Comparison of ENCODE assay signal across 12 cellular contexts in the genomic region with DNA sequence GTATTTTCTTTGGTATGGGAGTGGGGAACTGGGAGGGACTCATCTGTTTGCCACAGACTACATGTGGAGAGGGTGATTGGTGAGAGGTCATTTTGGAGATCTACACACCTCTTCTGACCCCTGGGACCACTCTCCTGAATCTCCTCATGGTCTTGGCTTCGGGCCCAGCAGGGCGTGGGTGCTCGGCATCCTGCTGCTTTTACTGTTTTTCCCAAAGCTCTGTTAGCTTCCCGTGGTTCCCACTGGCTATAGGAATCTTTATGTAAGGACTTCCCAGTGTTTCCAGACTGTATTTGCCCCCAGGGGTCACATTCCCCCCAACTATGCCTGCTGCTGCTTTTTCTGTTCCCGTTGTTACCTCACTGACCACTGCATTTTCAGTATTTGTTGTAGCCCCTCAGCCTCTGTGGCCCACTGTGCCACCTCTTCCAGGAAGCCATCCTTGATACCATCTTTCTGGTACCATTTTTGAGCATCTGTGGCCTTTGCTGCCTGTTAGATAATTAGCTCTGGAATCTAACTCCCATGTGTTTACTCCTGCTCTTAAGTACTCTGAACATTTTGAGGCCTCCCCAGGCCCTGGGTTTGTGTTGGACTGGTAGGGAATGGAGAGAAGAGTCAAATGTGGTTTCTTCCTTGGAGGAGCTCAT. TPM values are rescaled to one million over a fixed set of nuclear protein-coding genes. Genes with fewer than 3 reads are reported as not detected.
DNase-seq lines count a peak whose midpoint lies in the region; ATAC-seq, FAIRE-seq and TF ChIP-seq lines count a peak whose summit lies in the region.
"Had no signal": no experiment of that assay in that cellular context is flagged by ENCODE, and none has a peak within 500 bp of the region (broad histone marks: within the 10 kb centered on the region; RNA-seq: fewer than 3 reads in every experiment).

No MANE protein-coding gene starts in this region.

- H3K23ac ChIP-seq in mesendoderm (ENCODE audit: low read length), result peak overlapping the region; percentile 33

- no peak overlapping the region for H2BK5ac ChIP-seq in mesendoderm (ENCODE audit: low read length)

- H3K36me3 Mint-ChIP-seq in astrocyte (ENCODE audit: low read depth, unreplicated experiment), result peaks cover 12% of the 10 kb centered on the region

- H3K56ac ChIP-seq in mesendoderm (ENCODE audit: low read length), result no peak overlapping the region

- H4K8ac ChIP-seq in mesendoderm (ENCODE audit: low read depth, low read length), result no peak overlapping the region

- FAIRE-seq in astrocyte (lab: Jason Lieb, UNC), result no peak

- in situ Hi-C loops in GM23248 (cut with MboI), result no loop called here

- H3K9me3 Mint-ChIP-seq in astrocyte (ENCODE audit: unreplicated experiment), result peaks cover 3% of the 10 kb centered on the region

- H3K79me1 ChIP-seq in mesendoderm (ENCODE audit: low read length), result peaks cover 52% of the 10 kb centered on the region

- TF ChIP-seq POLR2A in heart left ventricle (IDR thresholded peaks at IDR 0.05), result no peak
- no peak for TF ChIP-seq POLR2A in uterus (IDR thresholded peaks at IDR 0.05)

- no peak overlapping the region for H3K4ac ChIP-seq in mesendoderm (ENCODE audit: low read depth, low read length)

- peak overlapping the region; percentile 67 for H3K27ac Mint-ChIP-seq in astrocyte (ENCODE audit: unreplicated experiment)

- no peaks in the 10 kb centered on the region for H3K27me3 Mint-ChIP-seq in astrocyte (ENCODE audit: low read depth, unreplicated experiment)

- no peak overlapping the region for H2BK15ac ChIP-seq in mesendoderm (replicated peaks; ENCODE audit: low read depth)

- no peak overlapping the region for H3K18ac ChIP-seq in mesendoderm (ENCODE audit: low read length)

- H4K20me1 ChIP-seq in astrocyte (ENCODE audit: insufficient read depth, low read length), result peaks cover 100% of the 10 kb centered on the region
- H4K20me1 ChIP-seq in GM23248 (ENCODE audit: insufficient read depth), result peaks cover 5% of the 10 kb centered on the region

- H3K4me1 ChIP-seq in heart left ventricle (peaks cover 16 to 100% (median 95%) of the 10 kb centered on the region in 12 donors), astrocyte (ENCODE audit: insufficient read depth, low read length) (peaks cover 11% of the 10 kb centered on the region), mesendoderm (ENCODE audit: control insufficient read depth, low read depth, low read length) (no peaks in the 10 kb centered on the region), uterus (peaks cover 0 to 19% of the 10 kb centered on the region in 2 donors), GM23248 (ENCODE audit: insufficient read depth) (peaks cover 15% of the 10 kb centered on the region)

- H3K9me3 ChIP-seq in heart left ventricle, result no peaks in the 10 kb centered on the region
- no peaks in the 10 kb centered on the region for H3K9me3 ChIP-seq in astrocyte (ENCODE audit: insufficient read depth, low read depth, low read length)
- no peaks in the 10 kb centered on the region for H3K9me3 ChIP-seq in uterus
- no peaks in the 10 kb centered on the region for H3K9me3 ChIP-seq in GM23248 (ENCODE audit: low read depth)
- H3K9me3 ChIP-seq: neutrophil had no signal

- H3K27ac ChIP-seq in heart left ventricle (peak overlapping the region; percentile 43 to 100 (median 64)), astrocyte (ENCODE audit: low read depth, low read length) (no peak overlapping the region), mesendoderm (ENCODE audit: low read depth, low read length) (no peak overlapping the region), uterus (peak overlapping the region; percentile 13 to 70), GM23248 (no peak overlapping the region)
- H3K27ac ChIP-seq: neutrophil had no signal

- H3K4me1 Mint-ChIP-seq in astrocyte (ENCODE audit: low read depth, unreplicated experiment), result peaks cover 26% of the 10 kb centered on the region

- H3K79me2 ChIP-seq in astrocyte (ENCODE audit: insufficient read depth, low read length) (peaks cover 100% of the 10 kb centered on the region), mesendoderm (ENCODE audit: control insufficient read depth, insufficient read depth, low read length) (peaks cover 97% of the 10 kb centered on the region), GM23248 (ENCODE audit: insufficient read depth) (peaks cover 100% of the 10 kb centered on the region)

- WGBS in heart left ventricle, 4 donors, result 34 to 55% (median 51%) methylated on average over 5 of the region's 5 CpGs
- WGBS in mesendoderm (ENCODE audit: extremely low coverage, insufficient coverage, low lambda C conversion rate), result no CpG with 5 or more reads among the region's 5 CpGs
- 45 to 47% methylated on average over 5 of the region's 5 CpGs for WGBS in GM23248 (ENCODE audit: low coverage in 1 of 2, low lambda C conversion rate in 2 of 2, missing lambda C conversion rate in 2 of 2), 2 experiments

- intact Hi-C loops in heart left ventricle (cut with DNase I) (no loop called here), cardiac septum (cut with DNase I) (no loop called here), uterus (cut with DNase I; ENCODE audit: low total_unique reads) (no loop called here)

- H3K36me3 ChIP-seq in heart left ventricle (peaks cover 0 to 3% (median 0%) of the 10 kb centered on the region in 9 donors), astrocyte (ENCODE audit: insufficient read depth, low read length) (no peaks in the 10 kb centered on the region), mesendoderm (ENCODE audit: control insufficient read depth, insufficient read depth, low read length) (no peaks in the 10 kb centered on the region), uterus (no peaks in the 10 kb centered on the region), GM23248 (ENCODE audit: low read depth) (no peaks in the 10 kb centered on the region)
- H3K36me3 ChIP-seq: neutrophil had no signal

- no peak overlapping the region for H3K4me3 Mint-ChIP-seq in astrocyte (ENCODE audit: unreplicated experiment)

- H3F3A ChIP-seq in GM23248 (ENCODE audit: insufficient read depth), result no peaks in the 10 kb centered on the region

- H2AFZ ChIP-seq in astrocyte (ENCODE audit: low read depth, low read length) (no peak overlapping the region), GM23248 (no peak overlapping the region)

- H3K4me2 ChIP-seq in astrocyte (ENCODE audit: low read length), result no peak overlapping the region
- no peak overlapping the region for H3K4me2 ChIP-seq in mesendoderm (ENCODE audit: low read length)
- H3K4me2 ChIP-seq in GM23248 (ENCODE audit: unreplicated experiment), result no peak overlapping the region

- DNase-seq in heart left ventricle, result peak in 2 of 5 donors; percentile 43 to 52
- DNase-seq in cardiac septum (ENCODE audit: low spot score), result no peak
- DNase-seq in astrocyte (ENCODE audit: low read depth), result no peak
- DNase-seq in mesendoderm, result no peak
- no peak for DNase-seq in uterus
- DNase-seq in GM23248, result no peak
- no peak for DNase-seq in DMS53 (lab: John Stamatoyannopoulos, UW)
- DNase-seq: GF-D8, NCI-H1105, NCI-H526 had no signal

- H3K4me3 ChIP-seq in heart left ventricle (no peak overlapping the region), astrocyte (ENCODE audit: insufficient read depth, low read depth, low read length) (no peak overlapping the region), mesendoderm (ENCODE audit: low read length) (no peak overlapping the region), uterus (no peak overlapping the region), GM23248 (no peak overlapping the region)

- TF ChIP-seq CTCF in heart left ventricle (IDR thresholded peaks at IDR 0.05) (no peak), astrocyte (IDR thresholded peaks at IDR 0.05; ENCODE audit: insufficient read depth, low read depth, low read length) (no peak), uterus (IDR thresholded peaks at IDR 0.05) (no peak)

- H2BK120ac ChIP-seq in mesendoderm (ENCODE audit: low read depth, low read length), result no peak overlapping the region

- H3K27me3 ChIP-seq in heart left ventricle, result no peaks in the 10 kb centered on the region
- H3K27me3 ChIP-seq in astrocyte (ENCODE audit: insufficient read depth, low read length), result no peaks in the 10 kb centered on the region
- no peaks in the 10 kb centered on the region for H3K27me3 ChIP-seq in mesendoderm (ENCODE audit: insufficient read depth, low read length, poor library complexity)
- H3K27me3 ChIP-seq in uterus, result no peaks in the 10 kb centered on the region
- H3K27me3 ChIP-seq in GM23248 (replicated peaks; ENCODE audit: insufficient read depth), result no peaks in the 10 kb centered on the region

- H4K5ac ChIP-seq in mesendoderm (ENCODE audit: low read length), result no peak overlapping the region

- H2AK5ac ChIP-seq in mesendoderm (ENCODE audit: low read length), result no peak overlapping the region

- H3K9me2 ChIP-seq in GM23248 (ENCODE audit: insufficient read depth), result no peaks in the 10 kb centered on the region

- ATAC-seq in heart left ventricle (no peak), GM21423 (IDR thresholded peaks at IDR 0.05; ENCODE audit: unreplicated experiment) (no peak)

- H3K9ac ChIP-seq in astrocyte (ENCODE audit: low read length), result no peak overlapping the region
- no peak overlapping the region for H3K9ac ChIP-seq in mesendoderm (ENCODE audit: low read length)
- H3K9ac ChIP-seq in GM23248, result no peak overlapping the region

RNA-seq across cellular contexts. Expression of a gene that starts 14.9 kb away (rescaled TPM):
- 10 to 100 TPM; 32.5 to 72.2 (median 55.9) TPM for total RNA-seq in heart left ventricle
- 10 to 100 TPM; 37.9 to 44.9 TPM for polyA plus RNA-seq in heart left ventricle
- 66.6 TPM for total RNA-seq in cardiac septum
- total RNA-seq in astrocyte, result 99.6 and 129 TPM in 2 replicates
- polyA plus RNA-seq in mesendoderm (2013, experiment 1 of 2), result 62.4 TPM
- 60.0 TPM for polyA plus RNA-seq in mesendoderm (2013, experiment 2 of 2)
- 100 to 1,000 TPM in 3 of 4 donors, 10 to 100 TPM in 1; 38.8 to 180 (median 138) TPM for total RNA-seq in uterus
- 29.8 and 32.6 TPM in 2 replicates for total RNA-seq in GM23248 (2014; rRNA removed; shearing (Covaris generic))
- polyA plus RNA-seq in GM23248 (2016; fragmentation: Nextera tagmentation; extraction: Ambion mirVana), result 4.8 and 8.3 TPM in 2 replicates

Comparison
In these comparisons a context has a peak if more than half of its experiments do, and no peak if none do; other contexts are left out.
1. H3K27ac ChIP-seq: peak in heart left ventricle (12 of 12) and uterus (2 of 2); none in astrocyte (single experiment), mesendoderm (single experiment) and GM23248 (single experiment).